2 cellular contexts compared by ENCODE assay signal in genomic region chr22:32263678-32264077, GRCh38. TPM values are rescaled to one million over a fixed set of nuclear protein-coding genes. Genes with fewer than 3 reads are reported as not detected.
"Had no signal": no experiment of that assay in that cellular context is flagged by ENCODE, and none has a peak within 500 bp of the region (broad histone marks: within the 10 kb centered on the region; RNA-seq: fewer than 3 reads in every experiment).

No MANE protein-coding gene starts in this region.

RNA-seq across cellular contexts. Expression of gene SLC5A4, which starts 8.5 kb away (rescaled TPM):
- total RNA-seq: G401, GM12878 had no signal
- polyA plus RNA-seq: GM12878 had no signal

RNA-seq across cellular contexts. Expression of gene RFPL2, which starts 58.8 kb away (rescaled TPM):
- total RNA-seq: GM12878 had no signal
- polyA plus RNA-seq: GM12878 had no signal
